21 cellular contexts compared by ENCODE assay signal in genomic region chr3:134810850-134811249, GRCh38. TPM values are rescaled to one million over a fixed set of nuclear protein-coding genes. Genes with fewer than 3 reads are reported as not detected.
DNase-seq lines count a peak whose midpoint lies in the region; ATAC-seq and TF ChIP-seq lines count a peak whose summit lies in the region.
"Had no signal": no experiment of that assay in that cellular context is flagged by ENCODE, and none has a peak within 500 bp of the region (broad histone marks: within the 10 kb centered on the region; RNA-seq: fewer than 3 reads in every experiment).

No MANE protein-coding gene starts in this region.

- no peak overlapping the region for H2BK5ac ChIP-seq in H9 (ENCODE audit: insufficient read length, low read length)

- no peaks in the 10 kb centered on the region for H3K79me2 ChIP-seq in H9 (ENCODE audit: insufficient read depth, low read length)

- no CpG with 5 or more reads among the region's 2 CpGs for WGBS in H9 (ENCODE audit: extremely low coverage, insufficient read length, low lambda C conversion rate)
- 80 to 81% methylated on average over 1 to 2 of the region's 2 CpGs for WGBS in endodermal cell (ENCODE audit: insufficient coverage in 1 of 2, insufficient read length in 1 of 2), 2 experiments

- peak; percentile 27 for DNase-seq in ELF-1 (ENCODE audit: low read depth, low spot score)
- peak; percentile 50 for DNase-seq in H9
- DNase-seq in endodermal cell = peak; percentile 84
- DNase-seq in islet precursor cell = peak; percentile 69
- DNase-seq in NCI-H1417 treated with DMSO at 0.1 percent for 48 hours (lab: John Stamatoyannopoulos, UW) = no peak
- no peak for DNase-seq in activated naive CD4-positive, alpha-beta T cell treated with anti-CD3 and anti-CD28 coated beads, Interleukin-2, amount 50 U/mL, for 72 hours (ENCODE audit: low spot score in 2 of 2)
- DNase-seq in activated T-helper 1 cell treated with anti-CD3 and anti-CD28 coated beads, Interleukin-12 subunit alpha, Interleukin-12 subunit beta, Interleukin-2, Interleukin-4 antibody, amounts not matched to agents 30 ng/mL and 10 ng/mL and 1 ng/mL, durations not matched to agents 14 hours and 24 hours and 36 hours (ENCODE audit: low spot score) = no peak
- DNase-seq: 8988T; CD8-positive, alpha-beta T cell; COR-L47; DMS 273 treated with DMSO at 0.1 percent for 48 hours; DMS53; DND-41; EL; HFFc6; IMR-90 had no signal

- H4K91ac ChIP-seq in H9 (ENCODE audit: insufficient read length, low read depth, low read length) = no peak overlapping the region

- H3K79me1 ChIP-seq in H9 (ENCODE audit: insufficient read depth, low read depth, low read length, poor library complexity, severe bottlenecking) = no peaks in the 10 kb centered on the region

- H3K4me1 Mint-ChIP-seq in H9 = peaks cover 35 to 43% of the 10 kb centered on the region in 2 experiments
- H3K4me1 Mint-ChIP-seq in endodermal cell = peaks cover 41% of the 10 kb centered on the region
- peaks cover 34% of the 10 kb centered on the region for H3K4me1 Mint-ChIP-seq in activated T-helper 1 cell treated with anti-CD3 and anti-CD28 coated beads, Interleukin-12 subunit alpha, Interleukin-12 subunit beta, Interleukin-2, Interleukin-4 antibody, amounts not matched to agents 30 ng/mL and 10 ng/mL and 1 ng/mL, durations not matched to agents 14 hours and 24 hours and 36 hours (ENCODE audit: low read depth)

- no peak overlapping the region for H3K4ac ChIP-seq in H9 (ENCODE audit: low read depth, low read length)

- no peak overlapping the region for H3K18ac ChIP-seq in H9 (ENCODE audit: insufficient read length, low read depth, low read length)

- no peak for ATAC-seq in HG03442 (IDR thresholded peaks at IDR 0.05; ENCODE audit: unreplicated experiment)
- no peak for ATAC-seq in activated naive CD4-positive, alpha-beta T cell treated with anti-CD3 and anti-CD28 coated beads, Interleukin-2, amount 50 U/mL, for 72 hours
- ATAC-seq: CD8-positive, alpha-beta T cell; HCT116; K562 had no signal

- H3K4me3 ChIP-seq in endodermal cell (ENCODE audit: low read length) = no peak overlapping the region
- H3K4me3 ChIP-seq: BLaER1 treated with 17β-estradiol and CSF1 and Interleukin-3, amounts not matched to agents 10 nM and 100 nM; K562 had no signal

- peak overlapping the region in 1 of 2 experiments; percentile 31; a peak in 1 of 5 replicates for H3K4me3 Mint-ChIP-seq in H9
- no peak overlapping the region for H3K4me3 Mint-ChIP-seq in endodermal cell
- no peak overlapping the region for H3K4me3 Mint-ChIP-seq in activated T-helper 1 cell treated with anti-CD3 and anti-CD28 coated beads, Interleukin-12 subunit alpha, Interleukin-12 subunit beta, Interleukin-2, Interleukin-4 antibody, amounts not matched to agents 30 ng/mL and 10 ng/mL and 1 ng/mL, durations not matched to agents 14 hours and 24 hours and 36 hours
- H3K4me3 Mint-ChIP-seq: B cell; CD8-positive, alpha-beta T cell; HFFc6 had no signal

- no peak overlapping the region for H4K5ac ChIP-seq in H9 (ENCODE audit: insufficient read length, low read depth, low read length)

- H3K36me3 Mint-ChIP-seq in H9 (ENCODE audit: insufficient read depth in 1 of 3, low read depth in 3 of 3) (no peaks in the 10 kb centered on the region), endodermal cell (ENCODE audit: low read depth) (no peaks in the 10 kb centered on the region)
- no peaks in the 10 kb centered on the region for H3K36me3 Mint-ChIP-seq in activated naive CD4-positive, alpha-beta T cell treated with anti-CD3 and anti-CD28 coated beads, Interleukin-2, amount 50 U/mL, for 72 hours
- peaks cover 3% of the 10 kb centered on the region for H3K36me3 Mint-ChIP-seq in activated T-helper 1 cell treated with anti-CD3 and anti-CD28 coated beads, Interleukin-12 subunit alpha, Interleukin-12 subunit beta, Interleukin-2, Interleukin-4 antibody, amounts not matched to agents 30 ng/mL and 10 ng/mL and 1 ng/mL, durations not matched to agents 14 hours and 24 hours and 36 hours (ENCODE audit: low read depth)
- H3K36me3 Mint-ChIP-seq: CD8-positive, alpha-beta T cell had no signal

- H3K27ac ChIP-seq in H9 (ENCODE audit: insufficient read length, low read depth, low read length) (no peak overlapping the region), endodermal cell (ENCODE audit: low read depth, low read length) (no peak overlapping the region)
- H3K27ac ChIP-seq: BLaER1 treated with 17β-estradiol and CSF1 and Interleukin-3, amounts not matched to agents 10 nM and 100 nM had no signal

- H3K27ac Mint-ChIP-seq in H9 = peak overlapping the region in 1 of 3 experiments; percentile 54; a peak in 2 of 7 replicates
- peak overlapping the region; percentile 4 for H3K27ac Mint-ChIP-seq in endodermal cell
- H3K27ac Mint-ChIP-seq in activated naive CD4-positive, alpha-beta T cell treated with anti-CD3 and anti-CD28 coated beads, Interleukin-2, amount 50 U/mL, for 72 hours = no peak overlapping the region
- no peak overlapping the region for H3K27ac Mint-ChIP-seq in activated T-helper 1 cell treated with anti-CD3 and anti-CD28 coated beads, Interleukin-12 subunit alpha, Interleukin-12 subunit beta, Interleukin-2, Interleukin-4 antibody, amounts not matched to agents 30 ng/mL and 10 ng/mL and 1 ng/mL, durations not matched to agents 14 hours and 24 hours and 36 hours
- H3K27ac Mint-ChIP-seq: B cell; CD8-positive, alpha-beta T cell; HFFc6 had no signal

- no peaks in the 10 kb centered on the region for H3K27me3 ChIP-seq in H9 (ENCODE audit: insufficient read depth, low read length)
- H3K27me3 ChIP-seq in endodermal cell (ENCODE audit: control insufficient read depth, insufficient read depth, low read length, poor library complexity, severe bottlenecking) = peaks cover 71% of the 10 kb centered on the region
- H3K27me3 ChIP-seq: BLaER1 treated with 17β-estradiol and CSF1 and Interleukin-3, amounts not matched to agents 10 nM and 100 nM had no signal

- H2BK15ac ChIP-seq in H9 (ENCODE audit: low read depth, low read length) = no peak overlapping the region

- H2AFZ ChIP-seq in H9 (ENCODE audit: low read length) = no peak overlapping the region

- no peak for TF ChIP-seq CTCF in H9 (conservative IDR thresholded peaks at IDR 0.05)
- TF ChIP-seq CTCF in endodermal cell (conservative IDR thresholded peaks at IDR 0.05) = no peak

- H2BK12ac ChIP-seq in H9 (ENCODE audit: insufficient read length, low read depth, low read length) = no peak overlapping the region

- H3K4me2 ChIP-seq in H9 (ENCODE audit: insufficient read depth, insufficient read length, low read length) = no peak overlapping the region
- H3K4me2 ChIP-seq: BLaER1 treated with 17β-estradiol and CSF1 and Interleukin-3, amounts not matched to agents 10 nM and 100 nM had no signal

- intact Hi-C loops in activated T-helper 1 cell treated with anti-CD3 and anti-CD28 coated beads, Interleukin-12 subunit alpha, Interleukin-12 subunit beta, Interleukin-2, Interleukin-4 antibody, amounts not matched to agents 30 ng/mL and 10 ng/mL and 1 ng/mL, durations not matched to agents 14 hours and 24 hours and 36 hours (cut with micrococcal nuclease) = no loop called here

- H4K8ac ChIP-seq in H9 (replicated peaks; ENCODE audit: insufficient read length, low read depth, low read length) = no peak overlapping the region

- H3K9me3 Mint-ChIP-seq in H9 (no peaks in the 10 kb centered on the region), endodermal cell (no peaks in the 10 kb centered on the region)
- no peaks in the 10 kb centered on the region for H3K9me3 Mint-ChIP-seq in activated naive CD4-positive, alpha-beta T cell treated with anti-CD3 and anti-CD28 coated beads, Interleukin-2, amount 50 U/mL, for 72 hours
- H3K9me3 Mint-ChIP-seq in activated T-helper 1 cell treated with anti-CD3 and anti-CD28 coated beads, Interleukin-12 subunit alpha, Interleukin-12 subunit beta, Interleukin-2, Interleukin-4 antibody, amounts not matched to agents 30 ng/mL and 10 ng/mL and 1 ng/mL, durations not matched to agents 14 hours and 24 hours and 36 hours = peaks cover under 1% of the 10 kb centered on the region
- H3K9me3 Mint-ChIP-seq: CD8-positive, alpha-beta T cell; HFFc6 had no signal

- H3K56ac ChIP-seq in H9 (ENCODE audit: insufficient read length, low read depth, low read length) = no peak overlapping the region

- H3K27me3 Mint-ChIP-seq in H9 (ENCODE audit: low read depth) = peaks cover 4% of the 10 kb centered on the region
- peaks cover 64% of the 10 kb centered on the region for H3K27me3 Mint-ChIP-seq in endodermal cell (ENCODE audit: insufficient read depth)
- H3K27me3 Mint-ChIP-seq in activated T-helper 1 cell treated with anti-CD3 and anti-CD28 coated beads, Interleukin-12 subunit alpha, Interleukin-12 subunit beta, Interleukin-2, Interleukin-4 antibody, amounts not matched to agents 30 ng/mL and 10 ng/mL and 1 ng/mL, durations not matched to agents 14 hours and 24 hours and 36 hours (ENCODE audit: insufficient read depth) = peaks cover 9% of the 10 kb centered on the region

- no peaks in the 10 kb centered on the region for H3K23me2 ChIP-seq in H9 (ENCODE audit: insufficient read length, low read depth, low read length, poor library complexity, severe bottlenecking)

- H2BK20ac ChIP-seq in H9 (ENCODE audit: low read depth, low read length, poor library complexity, severe bottlenecking) = no peak overlapping the region

- no peak overlapping the region for H2AK5ac ChIP-seq in H9 (ENCODE audit: insufficient read length, low read length)

- H3K9ac ChIP-seq in H9 (ENCODE audit: extremely low read depth, insufficient read length, low read length) = no peak overlapping the region
- H3K9ac ChIP-seq in endodermal cell (ENCODE audit: extremely low read depth, low read length, poor library complexity, severe bottlenecking) = no peak overlapping the region
- H3K9ac ChIP-seq: BLaER1 treated with 17β-estradiol and CSF1 and Interleukin-3, amounts not matched to agents 10 nM and 100 nM had no signal

- no peaks in the 10 kb centered on the region for H3K36me3 ChIP-seq in endodermal cell (ENCODE audit: control insufficient read depth, insufficient read depth, low read length)
- H3K36me3 ChIP-seq: BLaER1 treated with 17β-estradiol and CSF1 and Interleukin-3, amounts not matched to agents 10 nM and 100 nM had no signal

- H3K4me1 ChIP-seq in H9 (ENCODE audit: insufficient read depth, low read length) (peaks cover 19% of the 10 kb centered on the region), endodermal cell (ENCODE audit: control insufficient read depth, insufficient read depth, low read length) (no peaks in the 10 kb centered on the region)
- H3K4me1 ChIP-seq: BLaER1 treated with 17β-estradiol and CSF1 and Interleukin-3, amounts not matched to agents 10 nM and 100 nM had no signal

- H3T11ph ChIP-seq in H9 (ENCODE audit: low read length) = no peak overlapping the region

- no peak overlapping the region for H2BK120ac ChIP-seq in H9 (ENCODE audit: low read depth, low read length, poor library complexity, severe bottlenecking)

- H3K23ac ChIP-seq in H9 (ENCODE audit: insufficient read length, low read depth, low read length) = no peak overlapping the region

- H3K14ac ChIP-seq in H9 (ENCODE audit: insufficient read depth, low read length) = no peak overlapping the region

- no peaks in the 10 kb centered on the region for H4K20me1 ChIP-seq in H9 (ENCODE audit: control insufficient read depth, insufficient read depth, insufficient read length)
- H4K20me1 ChIP-seq: BLaER1 treated with 17β-estradiol and CSF1 and Interleukin-3, amounts not matched to agents 10 nM and 100 nM had no signal

- H3K9me3 ChIP-seq in H9 (ENCODE audit: control insufficient read depth, low read depth, low read length) = no peaks in the 10 kb centered on the region
- H3K9me3 ChIP-seq in endodermal cell (ENCODE audit: control insufficient read depth, low read length) = no peaks in the 10 kb centered on the region
- H3K9me3 ChIP-seq: BLaER1 treated with 17β-estradiol and CSF1 and Interleukin-3, amounts not matched to agents 10 nM and 100 nM had no signal

RNA-seq across cellular contexts. Expression of gene EPHB1, which starts 15.8 kb away (rescaled TPM):
- 2.8 and 3.0 TPM in 2 replicates for total RNA-seq in H9 (2021)
- 1 to 10 TPM; 2.9 to 3.6 TPM for total RNA-seq in endodermal cell
- 13.5 TPM for polyA plus RNA-seq in endodermal cell (2013, experiment 1 of 2)
- 13.9 TPM for polyA plus RNA-seq in endodermal cell (2013, experiment 2 of 2)
- total RNA-seq in activated naive CD4-positive, alpha-beta T cell treated with anti-CD3 and anti-CD28 coated beads, Interleukin-2, amount 50 U/mL, for 72 hours = under 1 TPM in 1 of 2 donors, not detected in 1; 0.60 TPM
- total RNA-seq in activated T-helper 1 cell treated with anti-CD3 and anti-CD28 coated beads, Interleukin-12 subunit alpha, Interleukin-12 subunit beta, Interleukin-2, Interleukin-4 antibody, amounts not matched to agents 30 ng/mL and 10 ng/mL and 1 ng/mL, durations not matched to agents 14 hours and 24 hours and 36 hours = 5.0 and 5.2 TPM in 2 replicates
- total RNA-seq: B cell; CD8-positive, alpha-beta T cell had no signal
- polyA plus RNA-seq: K562 had no signal

Comparison
In these comparisons a context has a peak if more than half of its experiments do, and no peak if none do; other contexts are left out.
1. DNase-seq: peak in ELF-1 (single experiment), H9 (single experiment), endodermal cell (single experiment) and islet precursor cell (single experiment); none in NCI-H1417 treated with DMSO at 0.1 percent for 48 hours (single experiment), activated naive CD4-positive, alpha-beta T cell treated with anti-CD3 and anti-CD28 coated beads, Interleukin-2, amount 50 U/mL, for 72 hours (0 of 2) and activated T-helper 1 cell treated with anti-CD3 and anti-CD28 coated beads, Interleukin-12 subunit alpha, Interleukin-12 subunit beta, Interleukin-2, Interleukin-4 antibody, amounts not matched to agents 30 ng/mL and 10 ng/mL and 1 ng/mL, durations not matched to agents 14 hours and 24 hours and 36 hours (single experiment).